8 cellular contexts compared by ENCODE assay signal in genomic region chr13:50130686-50131051, GRCh38.
DNase-seq lines count a peak whose midpoint lies in the region; ATAC-seq, FAIRE-seq and TF ChIP-seq lines count a peak whose summit lies in the region.

No MANE protein-coding gene starts in this region.

- H3K27me3 ChIP-seq in BE2C (peaks cover 14% of the 10 kb centered on the region), H7 (ENCODE audit: control insufficient read depth, insufficient read depth, low read length) (peaks cover 98% of the 10 kb centered on the region), ovary (peaks cover 4% of the 10 kb centered on the region)

- peak overlapping the region; percentile 65 for H3K4me3 ChIP-seq in BE2C (ENCODE audit: low read depth, low read length)
- peak overlapping the region; percentile 43 for H3K4me3 ChIP-seq in H7 (ENCODE audit: insufficient read depth, low read depth, low read length)
- peak overlapping the region; percentile 26 for H3K4me3 ChIP-seq in ovary

- no peak for TF ChIP-seq EP300 in ovary (IDR thresholded peaks at IDR 0.05)

- H3K36me3 Mint-ChIP-seq in activated CD8-positive, alpha-beta memory T cell treated with anti-CD3 and anti-CD28 coated beads, Interleukin-2, amount 10 ng/mL, durations not matched to agents 7 days and 5 days, result peaks cover 10% of the 10 kb centered on the region

- TF ChIP-seq CTCF in BE2C (IDR thresholded peaks at IDR 0.05; ENCODE audit: low read depth, low read length), result no peak
- TF ChIP-seq CTCF in ovary (IDR thresholded peaks at IDR 0.05), result no peak

- no peak for ATAC-seq in activated CD8-positive, alpha-beta memory T cell treated with anti-CD3 and anti-CD28 coated beads, Interleukin-2, amount 10 ng/mL, durations not matched to agents 7 days and 5 days
- no peak for ATAC-seq in HG02870 (IDR thresholded peaks at IDR 0.05; ENCODE audit: unreplicated experiment)
- no peak for ATAC-seq in GM21786 (IDR thresholded peaks at IDR 0.05; ENCODE audit: unreplicated experiment)

- H3K9me3 ChIP-seq in BE2C (no peaks in the 10 kb centered on the region), ovary (no peaks in the 10 kb centered on the region)

- no peak for FAIRE-seq in frontal cortex (lab: Jason Lieb, UNC)

- intact Hi-C loops in ovary (cut with DNase I), result no loop called here

- peak overlapping the region; percentile 69 for H3K4me3 Mint-ChIP-seq in activated CD8-positive, alpha-beta memory T cell treated with anti-CD3 and anti-CD28 coated beads, Interleukin-2, amount 10 ng/mL, durations not matched to agents 7 days and 5 days

- DNase-seq in BE2C (peak; percentile 31), H7 (peak; percentile 69), frontal cortex (ENCODE audit: low spot score in 2 of 2) (peak; percentile 36 to 42), ovary (peak in 1 of 5 donors; percentile 32), NCI-H82 (lab: John Stamatoyannopoulos, UW) (no peak)
- DNase-seq in activated CD8-positive, alpha-beta memory T cell treated with anti-CD3 and anti-CD28 coated beads, Interleukin-2, amount 10 ng/mL, durations not matched to agents 7 days and 5 days, result peak; percentile 45

- H3K4me1 Mint-ChIP-seq in activated CD8-positive, alpha-beta memory T cell treated with anti-CD3 and anti-CD28 coated beads, Interleukin-2, amount 10 ng/mL, durations not matched to agents 7 days and 5 days, result peaks cover 57% of the 10 kb centered on the region

- H3K27ac ChIP-seq in ovary, result no peak overlapping the region

- H3K4me1 ChIP-seq in BE2C, result no peaks in the 10 kb centered on the region
- H3K4me1 ChIP-seq in ovary (ENCODE audit: insufficient read depth), result no peaks in the 10 kb centered on the region

- peaks cover 78% of the 10 kb centered on the region for H3K27me3 Mint-ChIP-seq in activated CD8-positive, alpha-beta memory T cell treated with anti-CD3 and anti-CD28 coated beads, Interleukin-2, amount 10 ng/mL, durations not matched to agents 7 days and 5 days

- no peak for TF ChIP-seq POLR2A in ovary (IDR thresholded peaks at IDR 0.05)

- peaks cover 3% of the 10 kb centered on the region for H3K9me3 Mint-ChIP-seq in activated CD8-positive, alpha-beta memory T cell treated with anti-CD3 and anti-CD28 coated beads, Interleukin-2, amount 10 ng/mL, durations not matched to agents 7 days and 5 days (ENCODE audit: low read depth)

- CTCF ChIA-PET in activated CD8-positive, alpha-beta memory T cell treated with anti-CD3 and anti-CD28 coated beads, Interleukin-2, amount 10 ng/mL, durations not matched to agents 7 days and 5 days (lab: Charles Lee), result interaction anchor here (1.1 to 8.8 kb wide), 4 partner anchors 48 to 781 kb away, joined by 3 to 93 read pairs (median 4); no protein-coding TSS in a partner anchor

- WGBS in ovary, 3 donors, result 7 to 11% (median 8%) methylated on average over 21 of the region's 21 CpGs

- H3K36me3 ChIP-seq in BE2C (no peaks in the 10 kb centered on the region), H7 (replicated peaks; ENCODE audit: control insufficient read depth, insufficient read depth, low read length) (no peaks in the 10 kb centered on the region), ovary (no peaks in the 10 kb centered on the region)

- H3K27ac Mint-ChIP-seq in activated CD8-positive, alpha-beta memory T cell treated with anti-CD3 and anti-CD28 coated beads, Interleukin-2, amount 10 ng/mL, durations not matched to agents 7 days and 5 days, result peak overlapping the region; percentile 28
